Comparison of ENCODE assay signal across 8 cellular contexts in the genomic region with DNA sequence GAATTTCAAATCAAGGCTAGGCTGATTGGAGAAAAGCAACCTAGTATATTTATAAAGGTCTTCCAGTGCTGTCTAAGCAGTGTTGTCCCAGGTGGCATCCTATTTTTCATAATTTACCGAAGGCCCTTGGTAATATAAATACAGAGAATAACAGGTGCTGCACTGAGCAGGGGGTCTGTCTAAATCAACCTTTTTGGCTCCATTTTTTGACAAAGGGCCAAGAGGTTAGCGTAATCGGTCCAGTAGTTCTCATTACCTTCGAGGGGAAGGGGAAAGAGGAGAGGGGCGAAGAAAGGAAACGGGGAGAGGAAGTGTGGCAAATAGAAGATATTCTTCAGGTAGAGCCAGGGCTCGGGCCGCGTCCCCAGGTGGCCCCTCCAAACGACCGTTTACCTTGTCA. TPM values are rescaled to one million over a fixed set of nuclear protein-coding genes. Genes with fewer than 3 reads are reported as not detected.
DNase-seq lines count a peak whose midpoint lies in the region; ATAC-seq, FAIRE-seq and TF ChIP-seq lines count a peak whose summit lies in the region.

No MANE protein-coding gene starts in this region.

- in situ Hi-C loops in gastrocnemius medialis (cut with MboI; ENCODE audit: low sequenced_read_pairs in 4 of 4) = loop anchor here in 2 of 4 donors (25.0 kb wide), 4 partner anchors 525 to 875 kb away; partner anchors contain the start of genes POMP (in 1 of the 2), RASL11A (in 1 of the 2), RPL21 (in 1 of the 2) and SLC46A3 (in 1 of the 2)

- ATAC-seq in HG03135 (IDR thresholded peaks at IDR 0.05; ENCODE audit: unreplicated experiment) (peak; percentile 9), gastrocnemius medialis (no peak), GM19351 (IDR thresholded peaks at IDR 0.05; ENCODE audit: unreplicated experiment) (no peak)

- TF ChIP-seq POLR2A in gastrocnemius medialis (IDR thresholded peaks at IDR 0.05) = no peak

- peak in 2 of 3 experiments; percentile 69 to 84 for DNase-seq in NCI-H1417 (lab: John Stamatoyannopoulos, UW)
- DNase-seq in NCI-H1417 treated with DMSO at 0.1 percent for 48 hours (lab: John Stamatoyannopoulos, UW) = no peak
- peak; percentile 18 to 19 for DNase-seq in frontal cortex (ENCODE audit: low spot score in 2 of 2)
- no peak for DNase-seq in gastrocnemius medialis
- DNase-seq in H4 (ENCODE audit: low spot score) = no peak

- H3K9me3 ChIP-seq in gastrocnemius medialis = no peaks in the 10 kb centered on the region

- H3K4me1 ChIP-seq in gastrocnemius medialis = peaks cover 27 to 31% of the 10 kb centered on the region in 2 donors

- no peak for FAIRE-seq in frontal cortex (lab: Jason Lieb, UNC)

- TF ChIP-seq CTCF in VCaP (conservative IDR thresholded peaks at IDR 0.05) (no peak), gastrocnemius medialis (IDR thresholded peaks at IDR 0.05 in 4 of 5, conservative IDR thresholded peaks at IDR 0.05 in 1 of 5) (no peak)

- H3K27ac ChIP-seq in VCaP (peak overlapping the region; percentile 95), gastrocnemius medialis (peak overlapping the region; percentile 93 to 99 (median 94))

- H3K27me3 ChIP-seq in gastrocnemius medialis = no peaks in the 10 kb centered on the region

- no peaks in the 10 kb centered on the region for H3K36me3 ChIP-seq in gastrocnemius medialis

- peak overlapping the region; percentile 79 to 99 (median 88) for H3K4me3 ChIP-seq in gastrocnemius medialis

- intact Hi-C loops in gastrocnemius medialis (cut with DNase I; ENCODE audit: low total_unique reads) = loop anchor here (5.0 to 10.0 kb wide), 4 partner anchors 515 to 713 kb away; partner anchors contain the start of genes GTF3A, LNX2, POLR1D and POMP

RNA-seq across cellular contexts. Expression of gene PAN3, which starts 0.8 kb away (rescaled TPM):
- total RNA-seq in frontal cortex (41.6 TPM), gastrocnemius medialis (10 to 100 TPM in 2 of 4 donors, 1 to 10 TPM in 2; 5.5 to 14.7 (median 9.4) TPM)
- 5.2 and 7.4 TPM in 2 replicates for total RNA-seq in H4 (2014; rRNA removed; shearing (Covaris generic))

RNA-seq across cellular contexts. Expression of gene FLT3, which starts 37.2 kb away (rescaled TPM):
- 3.7 TPM for total RNA-seq in frontal cortex
- total RNA-seq in gastrocnemius medialis = under 1 TPM; 0.22 to 0.92 (median 0.37) TPM
- 0.04 and 0.45 TPM in 2 replicates for total RNA-seq in H4 (2014; rRNA removed; shearing (Covaris generic))

Comparison
In these comparisons a context has a peak if more than half of its experiments do, and no peak if none do; other contexts are left out.
1. DNase-seq: peak in NCI-H1417 (2 of 3) and frontal cortex (2 of 2); none in NCI-H1417 treated with DMSO at 0.1 percent for 48 hours (single experiment), gastrocnemius medialis (0 of 2) and H4 (single experiment).